8 cellular contexts compared by ENCODE assay signal in the genomic region with DNA sequence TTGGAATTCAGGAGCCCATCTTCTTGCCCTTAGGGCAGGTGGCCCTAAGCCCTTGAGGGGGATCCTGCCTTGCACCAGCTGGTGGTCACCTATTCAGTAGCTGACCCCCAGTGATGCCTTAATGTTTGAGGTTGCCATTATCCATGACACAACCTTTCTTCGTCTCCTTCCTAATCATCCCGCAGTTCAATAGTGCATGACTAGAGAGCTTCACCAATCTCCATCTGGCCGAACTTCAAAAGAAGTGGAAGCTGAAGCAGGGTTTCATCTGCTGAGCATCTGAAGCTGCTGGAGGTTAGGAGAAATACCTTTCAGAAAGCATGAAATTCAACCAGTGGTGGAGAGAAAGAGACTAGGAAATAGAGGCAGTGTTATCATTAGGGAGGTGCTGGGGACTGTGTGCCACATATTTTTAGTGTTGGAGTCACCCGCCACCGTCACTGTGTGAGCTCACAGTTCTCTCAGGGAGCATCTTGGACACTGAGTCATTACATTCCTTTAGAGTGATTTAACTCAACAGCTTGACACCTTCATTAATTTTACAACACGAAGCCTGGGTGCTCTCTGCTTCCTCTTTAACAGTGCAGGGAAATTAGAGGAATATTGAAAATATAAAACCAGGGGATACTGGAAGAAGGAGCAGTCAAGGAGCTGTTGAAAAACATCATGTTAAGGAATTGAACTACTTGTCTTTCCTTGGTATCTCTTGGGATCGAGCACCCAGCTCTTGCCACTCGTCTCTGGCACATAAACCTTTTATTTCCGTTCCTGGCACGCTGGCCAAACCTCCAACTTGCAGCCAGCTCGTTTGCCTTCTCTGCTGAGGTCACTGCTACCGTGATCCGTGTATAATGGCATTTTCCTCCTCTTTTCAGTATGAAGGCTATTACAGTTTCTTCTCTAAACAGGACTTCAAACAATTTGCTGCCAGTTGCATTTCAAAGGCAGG. TPM values are rescaled to one million over a fixed set of nuclear protein-coding genes. Genes with fewer than 3 reads are reported as not detected.
DNase-seq lines count a peak whose midpoint lies in the region; ATAC-seq and TF ChIP-seq lines count a peak whose summit lies in the region.

No MANE protein-coding gene starts in this region.

- H3K9me3 ChIP-seq in RWPE2 (ENCODE audit: severe bottlenecking) (no peaks in the 10 kb centered on the region), MM.1S (replicated peaks; ENCODE audit: insufficient read depth, low read length) (no peaks in the 10 kb centered on the region)

- POLR2A ChIA-PET in T-cell (lab: Charles Lee): interaction anchor here (0.5 to 0.7 kb wide), 3 partner anchors 26 to 251 kb away, joined by 3 to 4 read pairs (median 3); no protein-coding TSS in a partner anchor

- peaks cover 5% of the 10 kb centered on the region; the same call in 1 of the 2 replicates for H3K79me2 ChIP-seq in MM.1S (ENCODE audit: low read length)

- no peaks in the 10 kb centered on the region for H3K36me3 ChIP-seq in RWPE2 (ENCODE audit: low read depth)
- H3K36me3 ChIP-seq in MM.1S (replicated peaks; ENCODE audit: insufficient read depth, low read length): no peaks in the 10 kb centered on the region

- H3K4me3 ChIP-seq in RWPE2 (ENCODE audit: severe bottlenecking) (no peak overlapping the region), fibroblast of mammary gland (ENCODE audit: control insufficient read depth, low read depth, low read length) (no peak overlapping the region), MM.1S (ENCODE audit: low read length) (no peak overlapping the region)

- H3K4me1 ChIP-seq in RWPE2 (ENCODE audit: insufficient read depth, poor library complexity, severe bottlenecking): peaks cover 40% of the 10 kb centered on the region
- H3K4me1 ChIP-seq in MM.1S (ENCODE audit: low read length): no peaks in the 10 kb centered on the region

- TF ChIP-seq CTCF in Calu3 (IDR thresholded peaks at IDR 0.05; ENCODE audit: unreplicated experiment) (no peak), RWPE2 (IDR thresholded peaks at IDR 0.05; ENCODE audit: poor library complexity, severe bottlenecking) (no peak), fibroblast of mammary gland (conservative IDR thresholded peaks at IDR 0.05; ENCODE audit: control insufficient read depth, insufficient read depth, low read depth, low read length) (no peak), osteocyte (IDR thresholded peaks at IDR 0.05) (no peak), MM.1S (IDR thresholded peaks at IDR 0.05; ENCODE audit: low read length) (no peak)

- ATAC-seq in RWPE2 (ENCODE audit: low read depth): peak; percentile 87
- ATAC-seq in HG02981 (IDR thresholded peaks at IDR 0.05; ENCODE audit: unreplicated experiment): no peak
- no peak for ATAC-seq in T-cell (replicated peaks in 1 of 4)

- peak; percentile 57 for DNase-seq in Calu3
- DNase-seq in RWPE2 (ENCODE audit: low spot score): no peak
- DNase-seq in fibroblast of mammary gland (ENCODE audit: low read depth): peak; percentile 80
- no peak for DNase-seq in osteocyte (ENCODE audit: extremely low spot score, unreplicated experiment)
- no peak for DNase-seq in MM.1S
- no peak for DNase-seq in NCI-H526 treated with DMSO at 0.1 percent for 48 hours (lab: John Stamatoyannopoulos, UW)
- DNase-seq in T-cell: no peak

- H3K4me3 Mint-ChIP-seq in Calu3 (ENCODE audit: low read depth, unreplicated experiment) (peak overlapping the region; percentile 63), osteocyte (ENCODE audit: unreplicated experiment) (no peak overlapping the region), T-cell (no peak overlapping the region)

- H3K36me3 Mint-ChIP-seq in Calu3 (ENCODE audit: insufficient read depth, unreplicated experiment) (peaks cover 12% of the 10 kb centered on the region), osteocyte (ENCODE audit: unreplicated experiment) (no peaks in the 10 kb centered on the region), T-cell (peaks cover 17% of the 10 kb centered on the region)

- H3K4me1 Mint-ChIP-seq in Calu3 (ENCODE audit: low read depth, unreplicated experiment): peaks cover 27% of the 10 kb centered on the region
- peaks cover 44% of the 10 kb centered on the region for H3K4me1 Mint-ChIP-seq in osteocyte (ENCODE audit: unreplicated experiment)
- H3K4me1 Mint-ChIP-seq in T-cell: peaks cover 21 to 35% (median 28%) of the 10 kb centered on the region in 3 donors

- H3K4me2 ChIP-seq in MM.1S (ENCODE audit: low read depth, low read length): no peak overlapping the region

- intact Hi-C loops in Calu3 (cut with micrococcal nuclease; ENCODE audit: unreplicated experiment): loop anchor here (10.0 kb wide), 1 partner anchor 66 kb away; no protein-coding TSS in a partner anchor

- H3K27me3 ChIP-seq in RWPE2 (ENCODE audit: insufficient read depth, poor library complexity, severe bottlenecking) (no peaks in the 10 kb centered on the region), MM.1S (replicated peaks; ENCODE audit: insufficient read depth, low read length) (no peaks in the 10 kb centered on the region)

- H3K27ac Mint-ChIP-seq in Calu3 (ENCODE audit: unreplicated experiment) (peak overlapping the region; percentile 82), osteocyte (ENCODE audit: unreplicated experiment) (peak overlapping the region; percentile 48), T-cell (no peak overlapping the region)

- no peaks in the 10 kb centered on the region for H4K20me1 ChIP-seq in MM.1S (ENCODE audit: insufficient read depth, low read length)

- peak overlapping the region; percentile 83 for H3K27ac ChIP-seq in RWPE2 (ENCODE audit: poor library complexity, severe bottlenecking)
- no peak overlapping the region for H3K27ac ChIP-seq in MM.1S (ENCODE audit: low read length)

- H3K9ac ChIP-seq in MM.1S (ENCODE audit: low read length): no peak overlapping the region

- H2AFZ ChIP-seq in MM.1S (ENCODE audit: low read length): no peak overlapping the region

- BruUV-seq in Calu3 (replicated peaks; lab: Mats Ljungman, UMichigan): TSS peak; percentile 99

- H3K9me3 Mint-ChIP-seq in Calu3 (ENCODE audit: low read depth, unreplicated experiment): no peaks in the 10 kb centered on the region
- H3K9me3 Mint-ChIP-seq in osteocyte (ENCODE audit: unreplicated experiment): no peaks in the 10 kb centered on the region
- H3K9me3 Mint-ChIP-seq in T-cell: no peaks in the 10 kb centered on the region

- H3F3A ChIP-seq in MM.1S (ENCODE audit: insufficient read depth, low read length): no peaks in the 10 kb centered on the region

- H3K27me3 Mint-ChIP-seq in Calu3 (ENCODE audit: unreplicated experiment): no peaks in the 10 kb centered on the region
- H3K27me3 Mint-ChIP-seq in osteocyte (ENCODE audit: unreplicated experiment): no peaks in the 10 kb centered on the region
- no peaks in the 10 kb centered on the region for H3K27me3 Mint-ChIP-seq in T-cell

- CTCF ChIA-PET in Calu3 (lab: Charles Lee): interaction anchor here (0.6 to 1.5 kb wide), 9 partner anchors 9 to 164 kb away, joined by 3 to 7 read pairs (median 3); no protein-coding TSS in a partner anchor
- CTCF ChIA-PET in T-cell (lab: Charles Lee): no interaction called here

- no peaks in the 10 kb centered on the region for H3K9me2 ChIP-seq in MM.1S (replicated peaks; ENCODE audit: insufficient read depth, low read length)

RNA-seq across cellular contexts. Expression of gene PEX14, which starts 53.6 kb away (rescaled TPM):
- total RNA-seq in Calu3 (2022): 17.6 and 17.7 TPM in 2 replicates
- 22.2 and 23.8 TPM in 2 replicates for total RNA-seq in osteocyte
- total RNA-seq in T-cell: 10 to 100 TPM; 22.3 to 24.5 (median 22.7) TPM

RNA-seq across cellular contexts. Expression of gene DFFA, which starts 56.0 kb away (rescaled TPM):
- 45.2 and 50.6 TPM in 2 replicates for total RNA-seq in Calu3 (2022)
- 39.6 and 39.8 TPM in 2 replicates for total RNA-seq in osteocyte
- 10 to 100 TPM; 19.3 to 32.9 (median 26.0) TPM for total RNA-seq in T-cell

Comparison
In these comparisons a context has a peak if more than half of its experiments do, and no peak if none do; other contexts are left out.
1. DNase-seq: peak in Calu3 (single experiment) and fibroblast of mammary gland (single experiment); none in RWPE2 (single experiment), osteocyte (single experiment), MM.1S (single experiment), NCI-H526 treated with DMSO at 0.1 percent for 48 hours (single experiment) and T-cell (0 of 34).
2. H3K27ac Mint-ChIP-seq: peak in Calu3 (single experiment) and osteocyte (single experiment); none in T-cell (0 of 2).